ENCODE assay signal across 23 cellular contexts in the genomic region with DNA sequence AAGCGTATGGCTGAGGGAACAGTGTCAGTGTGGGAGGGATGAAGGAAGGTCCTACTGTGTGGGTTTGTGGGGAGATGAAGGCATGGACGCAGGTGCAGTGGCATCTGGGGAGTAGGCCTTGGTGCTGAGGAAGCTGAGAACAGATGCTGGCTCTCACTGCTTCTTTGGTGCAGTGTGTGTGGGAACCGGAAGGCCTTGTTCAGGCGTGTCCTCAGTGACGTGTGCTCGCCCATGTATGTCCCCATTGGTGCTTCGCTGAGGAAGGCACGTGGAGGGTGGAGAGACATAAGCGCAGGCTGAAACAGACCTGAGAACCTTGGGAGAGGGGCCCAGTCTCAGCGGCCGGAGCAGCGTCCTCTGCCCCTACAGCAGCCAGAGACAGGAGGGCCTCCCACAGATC. TPM values are rescaled to one million over a fixed set of nuclear protein-coding genes. Genes with fewer than 3 reads are reported as not detected.
A peak's percentile ranks its signal among the peaks of the same experiment; 100 is the strongest.
DNase-seq lines count a peak whose midpoint lies in the region; ATAC-seq, FAIRE-seq and TF ChIP-seq lines count a peak whose summit lies in the region.
"Had no signal": no experiment of that assay in that cellular context is flagged by ENCODE, and none has a peak within 500 bp of the region (broad histone marks: within the 10 kb centered on the region; RNA-seq: fewer than 3 reads in every experiment).

No MANE protein-coding gene starts in this region.

- peak; percentile 87 for DNase-seq in GM12891 (ENCODE audit: insufficient read length, low spot score)
- no peak for DNase-seq in T-helper 17 cell
- DNase-seq in naive thymus-derived CD4-positive, alpha-beta T cell = no peak
- no peak for DNase-seq in lower lobe of right lung
- DNase-seq in activated effector memory CD4-positive, alpha-beta T cell treated with anti-CD3 and anti-CD28 coated beads, Interleukin-2, amount 50 U/mL, for 16 hours = no peak
- DNase-seq in DMS153 treated with DMSO at 0.1 percent for 48 hours (lab: John Stamatoyannopoulos, UW; ENCODE audit: unreplicated experiment) = no peak
- DNase-seq in NK-92 (lab: John Stamatoyannopoulos, UW; ENCODE audit: unreplicated experiment) = no peak
- DNase-seq: activated CD4-positive, CD25-positive, alpha-beta regulatory T cell treated with anti-CD3 and anti-CD28 coated beads, Interleukin-2, amount 50 U/mL, for 72 hours; activated CD8-positive, alpha-beta memory T cell treated with anti-CD3 and anti-CD28 coated beads, Interleukin-2, amount 50 U/mL, for 4 hours; activated naive CD4-positive, alpha-beta T cell treated with anti-CD3 and anti-CD28 coated beads, Interleukin-2, amount 10 ng/mL, durations not matched to agents 7 days and 5 days; DMS 273 treated with DMSO at 0.1 percent for 48 hours; head of caudate nucleus; NCI-H1048; nucleus accumbens; Right ventricle myocardium superior; stimulated activated CD4-positive, alpha-beta T cell treated with anti-CD3 and anti-CD28 coated beads, Interleukin-2, amount 100 ng/mL, for 24 hours; T-helper 2 cell had no signal

- peak; percentile 48; the same call in 1 of the 2 replicates for TF ChIP-seq POLR2A in GM12891 (IDR thresholded peaks at IDR 0.05; ENCODE audit: low read depth, low read length)

- H3K9me3 ChIP-seq in T-helper 17 cell (ENCODE audit: control insufficient read depth, low read length, poor library complexity, severe bottlenecking) = no peaks in the 10 kb centered on the region
- H3K9me3 ChIP-seq in naive thymus-derived CD4-positive, alpha-beta T cell (ENCODE audit: control insufficient read depth in 2 of 3, low read length in 3 of 3) = no peaks in the 10 kb centered on the region
- no peaks in the 10 kb centered on the region for H3K9me3 ChIP-seq in lower lobe of right lung
- H3K9me3 ChIP-seq: esophagus muscularis mucosa, thoracic aorta had no signal

- peaks cover 7% of the 10 kb centered on the region for H3K27me3 Mint-ChIP-seq in T-helper 17 cell
- no peaks in the 10 kb centered on the region for H3K27me3 Mint-ChIP-seq in naive thymus-derived CD4-positive, alpha-beta T cell

- no peaks in the 10 kb centered on the region for H3K36me3 Mint-ChIP-seq in T-helper 17 cell (ENCODE audit: low read depth)
- no peaks in the 10 kb centered on the region for H3K36me3 Mint-ChIP-seq in naive thymus-derived CD4-positive, alpha-beta T cell
- H3K36me3 Mint-ChIP-seq: activated naive CD4-positive, alpha-beta T cell treated with anti-CD3 and anti-CD28 coated beads, Interleukin-2, amount 10 ng/mL, durations not matched to agents 7 days and 5 days; brain had no signal

- POLR2A ChIA-PET in naive thymus-derived CD4-positive, alpha-beta T cell (lab: Charles Lee) = no interaction called here

- ATAC-seq in HG02610 (IDR thresholded peaks at IDR 0.05; ENCODE audit: unreplicated experiment) (peak; percentile 64), T-helper 17 cell (peak; percentile 85), lower lobe of right lung (no peak)
- peak; percentile 68 for ATAC-seq in naive thymus-derived CD4-positive, alpha-beta T cell
- ATAC-seq: right cardiac atrium had no signal

- H3K4me3 Mint-ChIP-seq in T-helper 17 cell = no peak overlapping the region
- H3K4me3 Mint-ChIP-seq in naive thymus-derived CD4-positive, alpha-beta T cell = no peak overlapping the region
- H3K4me3 Mint-ChIP-seq: activated naive CD4-positive, alpha-beta T cell treated with anti-CD3 and anti-CD28 coated beads, Interleukin-2, amount 10 ng/mL, durations not matched to agents 7 days and 5 days; brain had no signal

- no peak for TF ChIP-seq CTCF in lower lobe of right lung (IDR thresholded peaks at IDR 0.05)

- H3K4me1 Mint-ChIP-seq in T-helper 17 cell = no peaks in the 10 kb centered on the region
- H3K4me1 Mint-ChIP-seq in naive thymus-derived CD4-positive, alpha-beta T cell = peaks cover 0 to 4% (median 0%) of the 10 kb centered on the region in 7 donors
- H3K4me1 Mint-ChIP-seq: activated naive CD4-positive, alpha-beta T cell treated with anti-CD3 and anti-CD28 coated beads, Interleukin-2, amount 10 ng/mL, durations not matched to agents 7 days and 5 days; brain had no signal

- peak; percentile 98 for FAIRE-seq in GM12891 (lab: Jason Lieb, UNC)
- FAIRE-seq: islet of Langerhans had no signal

- CTCF ChIA-PET in naive thymus-derived CD4-positive, alpha-beta T cell (lab: Charles Lee) = no interaction called here

- no peaks in the 10 kb centered on the region for H3K9me3 Mint-ChIP-seq in naive thymus-derived CD4-positive, alpha-beta T cell
- H3K9me3 Mint-ChIP-seq: activated naive CD4-positive, alpha-beta T cell treated with anti-CD3 and anti-CD28 coated beads, Interleukin-2, amount 10 ng/mL, durations not matched to agents 7 days and 5 days; brain had no signal

- no peaks in the 10 kb centered on the region for H3K4me1 ChIP-seq in naive thymus-derived CD4-positive, alpha-beta T cell (ENCODE audit: control insufficient read depth in 2 of 2, insufficient read depth in 2 of 2, low read length in 2 of 2)
- no peaks in the 10 kb centered on the region for H3K4me1 ChIP-seq in lower lobe of right lung
- H3K4me1 ChIP-seq: esophagus muscularis mucosa had no signal

- H3K27ac Mint-ChIP-seq in T-helper 17 cell = no peak overlapping the region
- peak overlapping the region in 2 of 9 donors; percentile 6 to 42 for H3K27ac Mint-ChIP-seq in naive thymus-derived CD4-positive, alpha-beta T cell
- H3K27ac Mint-ChIP-seq: activated naive CD4-positive, alpha-beta T cell treated with anti-CD3 and anti-CD28 coated beads, Interleukin-2, amount 10 ng/mL, durations not matched to agents 7 days and 5 days had no signal

- no peaks in the 10 kb centered on the region for H3K36me3 ChIP-seq in naive thymus-derived CD4-positive, alpha-beta T cell (ENCODE audit: control insufficient read depth in 2 of 3, insufficient read depth in 3 of 3, low read length in 3 of 3)
- H3K36me3 ChIP-seq in lower lobe of right lung = no peaks in the 10 kb centered on the region
- H3K36me3 ChIP-seq: esophagus muscularis mucosa, thoracic aorta had no signal

- H3K27ac ChIP-seq in naive thymus-derived CD4-positive, alpha-beta T cell (ENCODE audit: low read depth, low read length) = no peak overlapping the region
- no peak overlapping the region for H3K27ac ChIP-seq in lower lobe of right lung
- H3K27ac ChIP-seq: esophagus muscularis mucosa, thoracic aorta had no signal

- intact Hi-C loops in naive thymus-derived CD4-positive, alpha-beta T cell (cut with micrococcal nuclease) = no loop called here
- intact Hi-C loops in lower lobe of right lung (cut with DNase I) = no loop called here

- H3K27me3 ChIP-seq in naive thymus-derived CD4-positive, alpha-beta T cell (ENCODE audit: control insufficient read depth in 2 of 2, insufficient read depth in 2 of 2, low read length in 2 of 2) = no peaks in the 10 kb centered on the region
- no peaks in the 10 kb centered on the region for H3K27me3 ChIP-seq in lower lobe of right lung (ENCODE audit: low read depth)
- H3K27me3 ChIP-seq: esophagus muscularis mucosa had no signal

- no peak overlapping the region for H3K4me3 ChIP-seq in naive thymus-derived CD4-positive, alpha-beta T cell (ENCODE audit: low read length)
- H3K4me3 ChIP-seq in lower lobe of right lung = no peak overlapping the region
- H3K4me3 ChIP-seq: esophagus muscularis mucosa, thoracic aorta had no signal

TF ChIP-seq in GM12891, 5 proteins besides CTCF, POLR2A, EP300 and RAD21:
- TF ChIP-seq POU2F2 (IDR thresholded peaks at IDR 0.05; ENCODE audit: low read depth, low read length) = 0 out of 2 replicates have a peak, but pooled peaks have one; percentile 18
- TF ChIP-seq SPI1 (IDR thresholded peaks at IDR 0.05; ENCODE audit: low read depth, low read length) = 0 out of 2 replicates have a peak, but pooled peaks have one; percentile 19
- no peak for TF ChIP-seq PAX5 (IDR thresholded peaks at IDR 0.05; ENCODE audit: insufficient read depth, low read length, severe bottlenecking)
- TF ChIP-seq TAF1 (IDR thresholded peaks at IDR 0.05; ENCODE audit: low read depth, low read length) = no peak
- no peak for TF ChIP-seq POLR2AphosphoS5 (IDR thresholded peaks at IDR 0.05; ENCODE audit: low read depth, low read length)
TF ChIP-seq in GM12891: peak in this region for 2.

RNA-seq across cellular contexts. Expression of gene ADAMTS13, which starts 18.7 kb away (rescaled TPM):
- 3.4 TPM for polyA plus RNA-seq in GM12891 (2012; ENCODE audit: low read depth, missing spikeins)
- total RNA-seq in T-helper 17 cell = 1 to 10 TPM; 1.1 to 1.9 TPM
- 1 to 10 TPM; 1.6 to 3.1 (median 2.5) TPM for total RNA-seq in naive thymus-derived CD4-positive, alpha-beta T cell
- under 1 TPM; 0.07 to 0.35 TPM for polyA plus RNA-seq in naive thymus-derived CD4-positive, alpha-beta T cell
- 1.9 TPM for total RNA-seq in lower lobe of right lung

RNA-seq across cellular contexts. Expression of gene CACFD1, which starts 18.9 kb away (rescaled TPM):
- polyA plus RNA-seq in GM12891 (2012; ENCODE audit: low read depth, missing spikeins) = 1.3 TPM
- 1 to 10 TPM; 1.4 to 3.8 TPM for total RNA-seq in T-helper 17 cell
- total RNA-seq in naive thymus-derived CD4-positive, alpha-beta T cell = 1 to 10 TPM in 4 of 5 experiments, under 1 TPM in 1; 0.56 to 4.7 (median 3.1) TPM
- 1 to 10 TPM; 2.5 to 3.7 TPM for polyA plus RNA-seq in naive thymus-derived CD4-positive, alpha-beta T cell
- 34.3 TPM for total RNA-seq in lower lobe of right lung

RNA-seq across cellular contexts. Expression of gene REXO4, which starts 23.1 kb away (rescaled TPM):
- 25.6 TPM for polyA plus RNA-seq in GM12891 (2012; ENCODE audit: low read depth, missing spikeins)
- total RNA-seq in T-helper 17 cell = 10 to 100 TPM; 17.0 to 23.4 TPM
- 10 to 100 TPM; 17.8 to 44.1 (median 28.6) TPM for total RNA-seq in naive thymus-derived CD4-positive, alpha-beta T cell
- polyA plus RNA-seq in naive thymus-derived CD4-positive, alpha-beta T cell = 10 to 100 TPM; 14.0 to 29.9 TPM
- total RNA-seq in lower lobe of right lung = 20.9 TPM

RNA-seq across cellular contexts. Expression of gene SLC2A6, which starts 38.0 kb away (rescaled TPM):
- 11.0 TPM for polyA plus RNA-seq in GM12891 (2012; ENCODE audit: low read depth, missing spikeins)
- 1 to 10 TPM; 1.5 to 3.4 TPM for total RNA-seq in T-helper 17 cell
- total RNA-seq in naive thymus-derived CD4-positive, alpha-beta T cell = 10 to 100 TPM in 1 of 5 experiments, 1 to 10 TPM in 4; 2.4 to 34.7 (median 3.6) TPM
- polyA plus RNA-seq in naive thymus-derived CD4-positive, alpha-beta T cell = 1 to 10 TPM; 2.6 TPM
- total RNA-seq in lower lobe of right lung = 10.5 TPM

Comparison
In these comparisons a context has a peak if more than half of its experiments do, and no peak if none do; other contexts are left out.
1. ATAC-seq: peak in HG02610 (single experiment), T-helper 17 cell (single experiment) and naive thymus-derived CD4-positive, alpha-beta T cell (single experiment); none in lower lobe of right lung (0 of 2).